In the genomic region with DNA sequence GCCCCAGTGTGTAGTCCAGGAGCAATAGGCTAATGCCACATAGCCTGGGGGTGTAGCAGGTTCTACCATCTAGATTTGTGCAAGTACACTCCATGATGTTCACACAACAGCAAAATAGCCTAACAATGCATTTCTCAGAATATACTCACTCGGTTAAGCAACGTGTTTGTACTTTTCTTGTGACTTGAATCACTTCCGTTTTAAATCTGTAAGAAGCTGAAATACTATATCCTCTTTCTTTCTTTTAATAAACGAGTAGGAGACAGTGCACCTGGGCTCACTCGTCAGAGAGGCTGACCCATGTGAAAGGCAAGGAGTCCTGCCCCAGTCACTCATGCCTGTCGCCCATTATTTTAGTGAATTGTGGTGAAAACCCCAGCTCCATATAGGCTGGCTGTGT, we compare ENCODE assay signal across 19 cellular contexts.
DNase-seq lines count a peak whose midpoint lies in the region; ATAC-seq, FAIRE-seq and TF ChIP-seq lines count a peak whose summit lies in the region.
"Had no signal": no experiment of that assay in that cellular context is flagged by ENCODE, and none has a peak within 500 bp of the region (broad histone marks: within the 10 kb centered on the region; RNA-seq: fewer than 3 reads in every experiment).

No MANE protein-coding gene starts in this region.

- no peaks in the 10 kb centered on the region for H3K36me3 ChIP-seq in BLaER1 treated with 17β-estradiol and CSF1 and Interleukin-3, amounts not matched to agents 10 nM and 100 nM
- H3K36me3 ChIP-seq in mesenchymal stem cell (ENCODE audit: control insufficient read depth in 1 of 2, insufficient read depth in 2 of 2, low read depth in 1 of 2, low read length in 2 of 2), result no peaks in the 10 kb centered on the region
- no peaks in the 10 kb centered on the region for H3K36me3 ChIP-seq in neuronal stem cell (replicated peaks in 1 of 2; ENCODE audit: control insufficient read depth in 2 of 2, insufficient read depth in 2 of 2, low read length in 2 of 2)
- H3K36me3 ChIP-seq in small intestine (ENCODE audit: control insufficient read depth in 2 of 2, insufficient read depth in 2 of 2, low read length in 2 of 2), result no peaks in the 10 kb centered on the region
- H3K36me3 ChIP-seq: right lobe of liver, tibial nerve had no signal

- H2BK15ac ChIP-seq in mesenchymal stem cell (ENCODE audit: low read depth, poor library complexity, severe bottlenecking) (no peak overlapping the region), neuronal stem cell (ENCODE audit: low read length) (no peak overlapping the region)

- H2BK120ac ChIP-seq in mesenchymal stem cell (ENCODE audit: low read depth, low read length) (no peak overlapping the region), neuronal stem cell (ENCODE audit: low read depth, low read length) (no peak overlapping the region)

- H2BK12ac ChIP-seq in mesenchymal stem cell (ENCODE audit: low read length in 2 of 2) (no peak overlapping the region), neuronal stem cell (ENCODE audit: low read length) (no peak overlapping the region)

- H4K8ac ChIP-seq in mesenchymal stem cell (ENCODE audit: low read length) (no peak overlapping the region), neuronal stem cell (ENCODE audit: low read depth, low read length) (no peak overlapping the region)

- CTCF ChIA-PET in RWPE1 (lab: Yijun Ruan, JAX), result interaction anchor here (0.6 kb wide), 1 partner anchor 664 kb away, joined by 3 read pairs; no protein-coding TSS in a partner anchor

- peak overlapping the region in 7 of 11 experiments; percentile 27 to 70 (median 40); a peak in 12 of 22 replicates for H3K9ac ChIP-seq in BLaER1 treated with 17β-estradiol and CSF1 and Interleukin-3, amounts not matched to agents 10 nM and 100 nM
- H3K9ac ChIP-seq in mesenchymal stem cell (ENCODE audit: low read length), result no peak overlapping the region
- H3K9ac ChIP-seq in neuronal stem cell (ENCODE audit: low read depth, low read length, poor library complexity), result no peak overlapping the region

- no peak overlapping the region for H2BK5ac ChIP-seq in mesenchymal stem cell (ENCODE audit: low read depth, low read length, poor library complexity, severe bottlenecking)
- H2BK5ac ChIP-seq in neuronal stem cell (ENCODE audit: low read length), result no peak overlapping the region

- no peaks in the 10 kb centered on the region for H3K79me1 ChIP-seq in mesenchymal stem cell (replicated peaks; ENCODE audit: low read length, poor library complexity, severe bottlenecking)
- H3K79me1 ChIP-seq in neuronal stem cell (ENCODE audit: low read depth, low read length), result no peaks in the 10 kb centered on the region

- H3K18ac ChIP-seq in mesenchymal stem cell (ENCODE audit: low read depth in 1 of 2, low read length in 2 of 2) (no peak overlapping the region), neuronal stem cell (ENCODE audit: low read length) (no peak overlapping the region)

- H3K14ac ChIP-seq in mesenchymal stem cell (ENCODE audit: low read length in 2 of 2) (no peak overlapping the region), neuronal stem cell (ENCODE audit: low read length) (no peak overlapping the region)

- H3K4me3 ChIP-seq in BLaER1 treated with 17β-estradiol and CSF1 and Interleukin-3, amounts not matched to agents 10 nM and 100 nM, result peak overlapping the region in 6 of 10 experiments; percentile 1 to 42 (median 15); a peak in 5 of 20 replicates
- H3K4me3 ChIP-seq in mesenchymal stem cell (ENCODE audit: insufficient read depth in 1 of 2, low read depth in 1 of 2, low read length in 2 of 2) (no peak overlapping the region), neuronal stem cell (ENCODE audit: low read length in 2 of 2) (no peak overlapping the region), small intestine (ENCODE audit: low read depth in 1 of 2, low read length in 2 of 2) (no peak overlapping the region)
- H3K4me3 ChIP-seq: K562, right lobe of liver, tibial nerve had no signal

- WGBS in mesenchymal stem cell, result 64% methylated on average over 6 of the region's 6 CpGs
- no CpG with 5 or more reads among the region's 6 CpGs for WGBS in neuronal stem cell (ENCODE audit: extremely low coverage in 2 of 2, insufficient read length in 2 of 2, insufficient replicate concordance in 1 of 2), 2 donors
- whole genome bisulfite sequencing in small intestine, 3 donors, result 72 to 88% (median 75%) methylated on average over 6 of the region's 6 CpGs

- no peaks in the 10 kb centered on the region for H4K20me1 ChIP-seq in BLaER1 treated with 17β-estradiol and CSF1 and Interleukin-3, amounts not matched to agents 10 nM and 100 nM

- peak overlapping the region; percentile 52 to 80 (median 64); a peak in 21 of 22 replicates for H3K27ac ChIP-seq in BLaER1 treated with 17β-estradiol and CSF1 and Interleukin-3, amounts not matched to agents 10 nM and 100 nM
- H3K27ac ChIP-seq in RWPE1 (peak overlapping the region; percentile 86), mesenchymal stem cell (ENCODE audit: low read length, poor library complexity, severe bottlenecking) (peak overlapping the region; percentile 62), neuronal stem cell (replicated peaks; ENCODE audit: low read length) (no peak overlapping the region), small intestine (ENCODE audit: low read depth in 1 of 2, low read length in 1 of 2) (no peak overlapping the region)
- H3K27ac ChIP-seq: right lobe of liver, tibial nerve had no signal

- ATAC-seq in HG02885 (IDR thresholded peaks at IDR 0.05; ENCODE audit: poor library complexity, unreplicated experiment), result peak; percentile 45
- ATAC-seq in GM19395 (IDR thresholded peaks at IDR 0.05; ENCODE audit: unreplicated experiment), result no peak
- ATAC-seq: K562, right lobe of liver had no signal

- H2AFZ ChIP-seq in mesenchymal stem cell (ENCODE audit: low read depth, low read length) (no peak overlapping the region), neuronal stem cell (ENCODE audit: low read length) (no peak overlapping the region)

- POLR2A ChIA-PET in RWPE1 (lab: Yijun Ruan, JAX; ENCODE audit: low non-redundant PET), result interaction anchor here (0.6 kb wide), 1 partner anchor 12 kb away, joined by 3 read pairs; no protein-coding TSS in a partner anchor

- FAIRE-seq in small intestine (lab: Jason Lieb, UNC), result no peak
- FAIRE-seq: D721Med, K562 had no signal

- H2AK5ac ChIP-seq in mesenchymal stem cell (ENCODE audit: low read length, severe bottlenecking), result peak overlapping the region; percentile 83
- H2AK5ac ChIP-seq in neuronal stem cell (ENCODE audit: low read depth, low read length), result no peak overlapping the region

- H3K23ac ChIP-seq in mesenchymal stem cell (ENCODE audit: low read length in 2 of 2) (no peak overlapping the region), neuronal stem cell (ENCODE audit: low read depth, low read length, poor library complexity) (no peak overlapping the region)

- H3K4me2 ChIP-seq in BLaER1 treated with 17β-estradiol and CSF1 and Interleukin-3, amounts not matched to agents 10 nM and 100 nM, result peak overlapping the region; percentile 72 to 96 (median 86)
- H3K4me2 ChIP-seq in mesenchymal stem cell (ENCODE audit: low read length, poor library complexity, severe bottlenecking), result peak overlapping the region; percentile 32
- H3K4me2 ChIP-seq in neuronal stem cell (ENCODE audit: insufficient read depth, low read length, poor library complexity, severe bottlenecking), result no peak overlapping the region

- DNase-seq in RWPE1 (ENCODE audit: low spot score) (peak; percentile 63), mesenchymal stem cell (no peak), neuronal stem cell (ENCODE audit: low spot score) (no peak), small intestine (no peak), SW 1271 (lab: John Stamatoyannopoulos, UW) (no peak)
- DNase-seq: activated CD4-positive, alpha-beta T cell treated with anti-CD3 and anti-CD28 coated beads for 48 hours; activated T-cell treated with anti-CD3 and anti-CD28 coated beads, Interleukin-2, amount 50 U/mL, for 1 hour; H7; mesendoderm; NCI-H1694; NCI-H510A treated with DMSO at 0.1 percent for 48 hours; right lobe of liver; stimulated activated CD4-positive, alpha-beta T cell treated with anti-CD3 and anti-CD28 coated beads, Interleukin-4, amount 100 ng/mL, for 24 hours had no signal

- TF ChIP-seq CTCF in RWPE1 (conservative IDR thresholded peaks at IDR 0.05; ENCODE audit: low read depth), result no peak

- H4K91ac ChIP-seq in mesenchymal stem cell (ENCODE audit: low read length) (no peak overlapping the region), neuronal stem cell (ENCODE audit: low read depth, low read length, poor library complexity) (no peak overlapping the region)

- H3K4ac ChIP-seq in mesenchymal stem cell (ENCODE audit: low read depth in 1 of 2, low read length in 2 of 2), result no peak overlapping the region
- H3K4ac ChIP-seq in neuronal stem cell (ENCODE audit: low read length), result no peak overlapping the region

- H3K27me3 ChIP-seq in BLaER1 treated with 17β-estradiol and CSF1 and Interleukin-3, amounts not matched to agents 10 nM and 100 nM, result no peaks in the 10 kb centered on the region
- H3K27me3 ChIP-seq in mesenchymal stem cell (ENCODE audit: control insufficient read depth in 1 of 2, insufficient read depth in 1 of 2, low read length in 2 of 2) (peaks cover 0 to 20% of the 10 kb centered on the region in 2 experiments), neuronal stem cell (ENCODE audit: control insufficient read depth in 3 of 3, insufficient read depth in 3 of 3, low read depth in 1 of 3, low read length in 3 of 3) (no peaks in the 10 kb centered on the region), small intestine (ENCODE audit: control insufficient read depth in 2 of 2, insufficient read depth in 2 of 2, low read length in 2 of 2) (peaks cover 0 to 2% of the 10 kb centered on the region in 2 donors)
- H3K27me3 ChIP-seq: right lobe of liver, tibial nerve had no signal

- H3K4me1 ChIP-seq in BLaER1 treated with 17β-estradiol and CSF1 and Interleukin-3, amounts not matched to agents 10 nM and 100 nM, result peaks cover 31 to 78% (median 48%) of the 10 kb centered on the region in 10 experiments
- H3K4me1 ChIP-seq in mesenchymal stem cell (ENCODE audit: control insufficient read depth, insufficient read depth, low read depth, low read length) (peaks cover 12% of the 10 kb centered on the region), neuronal stem cell (ENCODE audit: control insufficient read depth in 2 of 2, insufficient read depth in 1 of 2, low read depth in 1 of 2, low read length in 2 of 2) (no peaks in the 10 kb centered on the region), small intestine (ENCODE audit: control insufficient read depth in 2 of 2, insufficient read depth in 1 of 2, low read depth in 1 of 2, low read length in 1 of 2) (no peaks in the 10 kb centered on the region)
- H3K4me1 ChIP-seq: right lobe of liver, tibial nerve had no signal

- no peaks in the 10 kb centered on the region for H3K9me3 ChIP-seq in BLaER1 treated with 17β-estradiol and CSF1 and Interleukin-3, amounts not matched to agents 10 nM and 100 nM (replicated peaks in 1 of 11)
- no peaks in the 10 kb centered on the region for H3K9me3 ChIP-seq in mesenchymal stem cell (ENCODE audit: control insufficient read depth, low read length)
- no peaks in the 10 kb centered on the region for H3K9me3 ChIP-seq in neuronal stem cell (replicated peaks in 1 of 2; ENCODE audit: control insufficient read depth in 2 of 2, insufficient read depth in 1 of 2, low read depth in 1 of 2, low read length in 2 of 2)
- H3K9me3 ChIP-seq in small intestine (ENCODE audit: control insufficient read depth, low read depth), result no peaks in the 10 kb centered on the region
- H3K9me3 ChIP-seq: right lobe of liver, tibial nerve had no signal

Comparison
In these comparisons a context has a peak if more than half of its experiments do, and no peak if none do; other contexts are left out.
1. H3K27ac ChIP-seq: peak in BLaER1 treated with 17β-estradiol and CSF1 and Interleukin-3, amounts not matched to agents 10 nM and 100 nM (11 of 11), RWPE1 (single experiment) and mesenchymal stem cell (single experiment); none in neuronal stem cell (single experiment) and small intestine (0 of 2).
2. H3K4me3 ChIP-seq: peak in BLaER1 treated with 17β-estradiol and CSF1 and Interleukin-3, amounts not matched to agents 10 nM and 100 nM (6 of 10); none in mesenchymal stem cell (0 of 2), neuronal stem cell (0 of 2) and small intestine (0 of 2).
3. H3K9ac ChIP-seq: peak in BLaER1 treated with 17β-estradiol and CSF1 and Interleukin-3, amounts not matched to agents 10 nM and 100 nM (7 of 11); none in mesenchymal stem cell (single experiment) and neuronal stem cell (single experiment).